ENCODE assay signal across 7 cellular contexts in genomic region chr2:102063948-102064678, GRCh38.
A peak's percentile ranks its signal among the peaks of the same experiment; 100 is the strongest.
DNase-seq lines count a peak whose midpoint lies in the region; ATAC-seq and TF ChIP-seq lines count a peak whose summit lies in the region.

No MANE protein-coding gene starts in this region.

- 6 to 8% methylated on average over 9 of the region's 9 CpGs for WGBS in lower leg skin, 2 donors

- H3K36me3 ChIP-seq in RWPE2 (ENCODE audit: low read depth) (no peaks in the 10 kb centered on the region), colonic mucosa (no peaks in the 10 kb centered on the region)

- H3K27me3 ChIP-seq in RWPE2 (ENCODE audit: insufficient read depth, poor library complexity, severe bottlenecking) (no peaks in the 10 kb centered on the region), colonic mucosa (no peaks in the 10 kb centered on the region)

- ATAC-seq in RWPE2 (ENCODE audit: low read depth) (peak; percentile 95), GM18520 (IDR thresholded peaks at IDR 0.05; ENCODE audit: unreplicated experiment) (no peak)

- H3K9ac ChIP-seq in colonic mucosa (ENCODE audit: low read depth in 2 of 2, low read length in 2 of 2) = peak overlapping the region; percentile 39 to 57

- H3K4me3 ChIP-seq in RWPE2 (ENCODE audit: severe bottlenecking) (no peak overlapping the region), colonic mucosa (no peak overlapping the region), lower leg skin (ENCODE audit: low read depth, poor library complexity, severe bottlenecking) (no peak overlapping the region)

- DNase-seq in H4 (ENCODE audit: low spot score) = peak; percentile 94
- DNase-seq in RWPE2 (ENCODE audit: low spot score) = peak; percentile 85
- DNase-seq in colonic mucosa = peak; percentile 72
- peak; percentile 95 to 97 for DNase-seq in lower leg skin (ENCODE audit: low spot score in 2 of 2)
- DNase-seq in stimulated activated CD8-positive, alpha-beta memory T cell treated with anti-CD3 and anti-CD28 coated beads, Interleukin-4, amount 100 ng/mL, for 24 hours (ENCODE audit: low read depth) = peak; percentile 19
- no peak for DNase-seq in GM13977 (ENCODE audit: low spot score)

- H3K27ac ChIP-seq in RWPE2 (ENCODE audit: poor library complexity, severe bottlenecking) (peak overlapping the region; percentile 76), colonic mucosa (peak overlapping the region; percentile 79)

- intact Hi-C loops in colonic mucosa (cut with DNase I) = no loop called here
- intact Hi-C loops in lower leg skin (cut with DNase I; ENCODE audit: low total_unique reads) = no loop called here

- TF ChIP-seq CTCF in RWPE2 (IDR thresholded peaks at IDR 0.05; ENCODE audit: poor library complexity, severe bottlenecking) (no peak), colonic mucosa (IDR thresholded peaks at IDR 0.05) (no peak), lower leg skin (IDR thresholded peaks at IDR 0.05) (no peak), GM13977 (IDR thresholded peaks at IDR 0.05; ENCODE audit: extremely low read depth, insufficient read depth, missing control alignments) (no peak)

- no peak for TF ChIP-seq POLR2A in lower leg skin (IDR thresholded peaks at IDR 0.05)

- H3K4me1 ChIP-seq in RWPE2 (ENCODE audit: insufficient read depth, poor library complexity, severe bottlenecking) = peaks cover 16% of the 10 kb centered on the region
- H3K4me1 ChIP-seq in colonic mucosa = peaks cover 11% of the 10 kb centered on the region

- H3K9me3 ChIP-seq in RWPE2 (ENCODE audit: severe bottlenecking) = peaks cover 7% of the 10 kb centered on the region
- H3K9me3 ChIP-seq in colonic mucosa = no peaks in the 10 kb centered on the region

- in situ Hi-C loops in GM13977 (cut with MboI; ENCODE audit: low pct_unique_long_range_greater_than_20kb, low sequenced_read_pairs, unreplicated experiment) = no loop called here
